In genomic region chr19:14519860-14520407, GRCh38 we compare ENCODE assay signal across 8 cellular contexts. TPM values are rescaled to one million over a fixed set of nuclear protein-coding genes. Genes with fewer than 3 reads are reported as not detected.
DNase-seq lines count a peak whose midpoint lies in the region; ATAC-seq and TF ChIP-seq lines count a peak whose summit lies in the region.

No MANE protein-coding gene starts in this region.

- H3K4me3 Mint-ChIP-seq in memory B cell, result peak overlapping the region; percentile 55

- peaks cover 10% of the 10 kb centered on the region for H3K36me3 Mint-ChIP-seq in memory B cell

- no peaks in the 10 kb centered on the region for H3K9me3 Mint-ChIP-seq in memory B cell

- DNase-seq in stimulated activated CD4-positive, alpha-beta T cell treated with anti-CD3 and anti-CD28 coated beads, Interleukin-2, amount 100 ng/mL, for 4 hours (ENCODE audit: low read depth), result peak; percentile 36
- DNase-seq in stimulated activated CD4-positive, alpha-beta T cell treated with anti-CD3 and anti-CD28 coated beads, Interleukin-2, amount 100 ng/mL, for 48 hours, result no peak
- peak; percentile 58 for DNase-seq in amniotic epithelial cell (ENCODE audit: low read depth)
- no peak for DNase-seq in memory B cell (ENCODE audit: low spot score in 2 of 2)
- no peak for DNase-seq in NCI-H2107 treated with DMSO at 0.1 percent for 48 hours (lab: John Stamatoyannopoulos, UW; ENCODE audit: unreplicated experiment)
- no peak for DNase-seq in omental fat pad (ENCODE audit: low spot score)
- no peak for DNase-seq in germinal center (ENCODE audit: low spot score)

- no peaks in the 10 kb centered on the region for H3K27me3 Mint-ChIP-seq in memory B cell

- H3K4me1 Mint-ChIP-seq in memory B cell, result peaks cover 30% of the 10 kb centered on the region

- no peak for TF ChIP-seq CTCF in omental fat pad (IDR thresholded peaks at IDR 0.05)

- ATAC-seq in memory B cell (ENCODE audit: low read depth), result no peak
- no peak for ATAC-seq in HG03460 (IDR thresholded peaks at IDR 0.05; ENCODE audit: unreplicated experiment)
- ATAC-seq in omental fat pad (ENCODE audit: low FRiP score), result no peak

- H3K27ac Mint-ChIP-seq in memory B cell, result peak overlapping the region; percentile 80

RNA-seq across cellular contexts. Expression of gene DNAJB1, which starts 1.7 kb away (rescaled TPM):
- total RNA-seq in omental fat pad, result 100 to 1,000 TPM in 3 of 4 donors, 10 to 100 TPM in 1; 67.5 to 669 (median 116) TPM

RNA-seq across cellular contexts. Expression of gene TECR, which starts 9.5 kb away (rescaled TPM):
- total RNA-seq in omental fat pad, result 10 to 100 TPM; 32.9 to 58.1 (median 46.8) TPM

RNA-seq across cellular contexts. Expression of gene GIPC1, which starts 24.0 kb away (rescaled TPM):
- 10 to 100 TPM; 47.0 to 77.6 (median 59.0) TPM for total RNA-seq in omental fat pad

RNA-seq across cellular contexts. Expression of gene PTGER1, which starts 44.8 kb away (rescaled TPM):
- not detected for total RNA-seq in omental fat pad

RNA-seq across cellular contexts. Expression of gene NDUFB7, which starts 51.9 kb away (rescaled TPM):
- 100 to 1,000 TPM; 194 to 357 (median 322) TPM for total RNA-seq in omental fat pad

Comparison
In these comparisons a context has a peak if more than half of its experiments do, and no peak if none do; other contexts are left out.
1. DNase-seq: peak in stimulated activated CD4-positive, alpha-beta T cell treated with anti-CD3 and anti-CD28 coated beads, Interleukin-2, amount 100 ng/mL, for 4 hours (single experiment) and amniotic epithelial cell (single experiment); none in stimulated activated CD4-positive, alpha-beta T cell treated with anti-CD3 and anti-CD28 coated beads, Interleukin-2, amount 100 ng/mL, for 48 hours (0 of 2), memory B cell (0 of 2), NCI-H2107 treated with DMSO at 0.1 percent for 48 hours (single experiment), omental fat pad (single experiment) and germinal center (single experiment).